ENCODE assay signal across 1 cellular context in the genomic region with DNA sequence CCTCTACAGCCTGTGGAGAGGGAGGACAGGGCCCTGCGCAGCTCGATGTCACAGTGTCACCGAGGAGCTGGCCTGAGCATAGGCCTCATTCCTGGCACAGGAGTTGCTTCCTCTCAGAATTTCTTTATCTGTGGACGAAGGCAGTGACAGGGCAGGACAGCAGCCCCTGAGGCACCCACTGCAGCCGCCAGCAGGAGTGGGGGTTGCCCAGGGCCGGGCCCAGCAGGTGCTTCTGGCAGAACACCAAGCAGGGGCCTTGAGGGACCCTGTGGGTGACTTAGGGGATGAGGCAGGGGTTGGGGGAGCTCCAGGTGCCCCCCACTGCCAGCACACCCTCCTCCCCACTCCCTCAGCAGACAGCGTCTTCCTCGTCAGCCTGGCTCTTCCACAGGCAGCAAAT.
TF ChIP-seq lines count a peak whose summit lies in the region.

No MANE protein-coding gene starts in this region.

TF ChIP-seq in HepG2, 621 proteins besides CTCF, POLR2A, EP300 and RAD21:
- no peak for TF ChIP-seq NONO (IDR thresholded peaks at IDR 0.05)
- no peak for TF ChIP-seq NONO (CRISPR knock-in tag; conservative IDR thresholded peaks at IDR 0.05)
- TF ChIP-seq ZNF354B (CRISPR knock-in tag; IDR thresholded peaks at IDR 0.05) = no peak
- TF ChIP-seq ZNF331 (CRISPR knock-in tag; IDR thresholded peaks at IDR 0.05) = no peak
